In genomic region chr2:64988420-64989125, GRCh38 we compare ENCODE assay signal across 8 cellular contexts. TPM values are rescaled to one million over a fixed set of nuclear protein-coding genes. Genes with fewer than 3 reads are reported as not detected.
DNase-seq lines count a peak whose midpoint lies in the region; ATAC-seq and TF ChIP-seq lines count a peak whose summit lies in the region.

No MANE protein-coding gene starts in this region.

- H4K20me1 ChIP-seq in GM23338 (replicated peaks; ENCODE audit: insufficient read depth) (peaks cover 8% of the 10 kb centered on the region), hepatocyte (ENCODE audit: insufficient read depth, poor library complexity, severe bottlenecking) (no peaks in the 10 kb centered on the region)

- H3K79me2 ChIP-seq in GM23338 (replicated peaks; ENCODE audit: insufficient read depth), result 0 out of 2 replicates have a peak, but pooled peaks cover 3% of the 10 kb centered on the region
- peaks cover 4% of the 10 kb centered on the region for H3K79me2 ChIP-seq in hepatocyte

- H3F3A ChIP-seq in GM23338 (replicated peaks; ENCODE audit: low read depth), result 0 out of 2 replicates have a peak, but pooled peaks cover 3% of the 10 kb centered on the region

- 1% methylated on average over 43 of the region's 65 CpGs for WGBS in hepatocyte (ENCODE audit: low lambda C conversion rate, missing lambda C conversion rate)

- peaks cover 7% of the 10 kb centered on the region; the same call in 1 of the 2 replicates for H3K4me1 ChIP-seq in GM23338 (ENCODE audit: insufficient read depth)
- peaks cover 20% of the 10 kb centered on the region for H3K4me1 ChIP-seq in hepatocyte (ENCODE audit: insufficient read depth)

- peak; percentile 66 for DNase-seq in GM23338 (ENCODE audit: low spot score)
- DNase-seq in LNCaP clone FGC (ENCODE audit: low read depth), result no peak
- DNase-seq in T follicular helper cell (ENCODE audit: low read depth), result peak; percentile 14
- peak; percentile 88 for DNase-seq in hepatocyte (ENCODE audit: low spot score)
- peak; percentile 80 for DNase-seq in renal cortical epithelial cell (ENCODE audit: low read depth)
- no peak for DNase-seq in AG08395 (ENCODE audit: low spot score)

- peaks cover 70% of the 10 kb centered on the region for H3K27me3 ChIP-seq in GM23338 (ENCODE audit: insufficient read depth)
- peaks cover 8% of the 10 kb centered on the region for H3K27me3 ChIP-seq in hepatocyte

- peaks cover 7% of the 10 kb centered on the region; the same call in 1 of the 3 replicates for H3K36me3 Mint-ChIP-seq in GM23338 (ENCODE audit: low read depth)

- peak; percentile 63 for ATAC-seq in GM23338

- H3K27ac ChIP-seq in GM23338 (ENCODE audit: low read depth), result no peak overlapping the region
- H3K27ac ChIP-seq in angular gyrus (ENCODE audit: low read depth, low read length), result peak overlapping the region; percentile 53
- H3K27ac ChIP-seq in hepatocyte, result peak overlapping the region; percentile 98

- no peaks in the 10 kb centered on the region for H3K9me2 ChIP-seq in GM23338 (ENCODE audit: insufficient read depth)
- no peaks in the 10 kb centered on the region for H3K9me2 ChIP-seq in hepatocyte (replicated peaks; ENCODE audit: insufficient read depth)

- peaks cover 2% of the 10 kb centered on the region; the same call in 1 of the 3 replicates for H3K9me3 Mint-ChIP-seq in GM23338

- peaks cover 46% of the 10 kb centered on the region for H3K27me3 Mint-ChIP-seq in GM23338 (ENCODE audit: insufficient read depth, low read depth, poor library complexity)

- H3K4me2 ChIP-seq in GM23338 (peak overlapping the region; percentile 94), hepatocyte (peak overlapping the region; percentile 99)

- no peaks in the 10 kb centered on the region for H3K36me3 ChIP-seq in GM23338 (ENCODE audit: insufficient read depth)
- H3K36me3 ChIP-seq in hepatocyte (replicated peaks; ENCODE audit: insufficient read depth, low read depth), result no peaks in the 10 kb centered on the region

- H3K9me3 ChIP-seq in hepatocyte (ENCODE audit: low read depth), result no peaks in the 10 kb centered on the region

- H3K4me3 Mint-ChIP-seq in GM23338, result peak overlapping the region; percentile 77

- TF ChIP-seq CTCF in GM23338 (conservative IDR thresholded peaks at IDR 0.05; ENCODE audit: low read depth in 2 of 2) (0 out of 4 replicates have a peak, but pooled peaks have one; percentile 3 to 11), LNCaP clone FGC (IDR thresholded peaks at IDR 0.05; ENCODE audit: control insufficient read depth, extremely low read depth, insufficient read depth) (no peak), hepatocyte (IDR thresholded peaks at IDR 0.05; ENCODE audit: poor library complexity) (no peak)

- H3K4me1 Mint-ChIP-seq in GM23338, result peaks cover 16% of the 10 kb centered on the region

- no peak overlapping the region for H3K27ac Mint-ChIP-seq in GM23338

- H2AFZ ChIP-seq in GM23338, result peak overlapping the region; percentile 21
- peak overlapping the region; percentile 86 for H2AFZ ChIP-seq in hepatocyte

- peak overlapping the region; percentile 98 for H3K4me3 ChIP-seq in GM08714 (ENCODE audit: low read length)
- H3K4me3 ChIP-seq in GM23338, result peak overlapping the region; percentile 89
- peak overlapping the region; percentile 61 for H3K4me3 ChIP-seq in LNCaP clone FGC (ENCODE audit: low read depth, low read length)
- H3K4me3 ChIP-seq in hepatocyte, result peak overlapping the region; percentile 77

TF ChIP-seq in GM23338, 12 proteins besides CTCF, POLR2A, EP300 and RAD21:
- TF ChIP-seq POLR2AphosphoS5 (IDR thresholded peaks at IDR 0.05; ENCODE audit: low read depth), result peak; percentile 16; the same call in 1 of the 2 replicates
- no peak for TF ChIP-seq CREB1 (CRISPR knock-in tag; IDR thresholded peaks at IDR 0.05; ENCODE audit: low read depth)
- no peak for TF ChIP-seq ZNF114 (CRISPR knock-in tag; IDR thresholded peaks at IDR 0.05)
- peak; percentile 45 for TF ChIP-seq EZH2 (IDR thresholded peaks at IDR 0.05; ENCODE audit: low read depth, unreplicated experiment)
- TF ChIP-seq REST (IDR thresholded peaks at IDR 0.05; ENCODE audit: unreplicated experiment), result no peak
- no peak for TF ChIP-seq JUNB (IDR thresholded peaks at IDR 0.05; ENCODE audit: unreplicated experiment)

RNA-seq across cellular contexts. Expression of gene SLC1A4, which starts 0.6 kb away (rescaled TPM):
- 2.2 and 2.7 TPM in 2 replicates for total RNA-seq in GM23338 (2014; rRNA removed; shearing (Covaris generic))
- polyA plus RNA-seq in GM23338 (2016; fragmentation: Nextera tagmentation; extraction: Ambion mirVana), result 1.3 TPM in 2 replicates
- 17.8 and 23.0 TPM in 2 replicates for total RNA-seq in hepatocyte
- 11.8 and 14.2 TPM in 2 replicates for polyA plus RNA-seq in hepatocyte
- 8.5 and 11.5 TPM in 2 replicates for total RNA-seq in renal cortical epithelial cell

Comparison
In these comparisons a context has a peak if more than half of its experiments do, and no peak if none do; other contexts are left out.
1. DNase-seq: peak in GM23338 (single experiment), T follicular helper cell (single experiment), hepatocyte (single experiment) and renal cortical epithelial cell (single experiment); none in LNCaP clone FGC (single experiment) and AG08395 (single experiment).
2. CTCF ChIP-seq: peak in GM23338 (2 of 2); none in LNCaP clone FGC (single experiment) and hepatocyte (single experiment).
3. Peak in every context shown above with its lines, with median percentiles within 50 percentile points of each other: H3K4me3 ChIP-seq.